Comparison of ENCODE assay signal across 9 cellular contexts in the genomic region with DNA sequence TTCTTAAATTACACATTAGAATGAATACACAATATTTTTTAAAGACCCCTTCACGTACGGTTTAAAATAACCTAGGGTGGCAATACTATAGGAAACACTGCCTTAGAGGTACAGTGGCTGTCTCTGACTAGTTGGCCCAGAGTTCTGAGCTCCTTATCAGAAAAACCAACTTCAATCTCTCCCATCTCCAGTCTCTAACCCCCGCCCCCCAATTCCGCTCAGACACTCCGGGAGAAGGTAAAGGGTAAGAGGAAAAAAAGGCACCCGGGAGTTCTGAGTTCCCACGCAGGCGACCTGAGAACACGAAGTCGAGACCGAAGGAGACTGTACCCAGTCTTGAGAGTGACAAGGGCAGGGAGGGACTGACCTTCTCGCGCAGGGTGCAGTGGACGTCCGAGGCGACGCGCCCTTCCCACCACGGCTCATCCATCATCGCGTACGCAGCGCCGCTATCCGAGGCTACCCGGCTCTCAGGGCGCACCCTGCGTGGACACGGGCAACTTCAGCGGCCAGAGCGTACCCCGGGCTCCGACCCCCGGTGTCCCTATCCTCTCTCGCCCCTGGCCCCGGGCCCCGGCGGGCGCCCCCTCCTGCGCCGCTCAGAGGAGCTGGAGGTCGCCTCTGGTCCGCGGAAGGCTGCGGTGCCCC. TPM values are rescaled to one million over a fixed set of nuclear protein-coding genes. Genes with fewer than 3 reads are reported as not detected.
DNase-seq lines count a peak whose midpoint lies in the region; ATAC-seq and FAIRE-seq lines count a peak whose summit lies in the region.
"Had no signal": no experiment of that assay in that cellular context is flagged by ENCODE, and none has a peak within 500 bp of the region (broad histone marks: within the 10 kb centered on the region; RNA-seq: fewer than 3 reads in every experiment).

No MANE protein-coding gene starts in this region.

- intact Hi-C loops in dendritic cell treated with granulocyte-macrophage colony-stimulating factor and Interleukin-4, amounts not matched to agents 40 ng/mL and 50 ng/mL, for 4 days (cut with micrococcal nuclease) = no loop called here

- peaks cover 26% of the 10 kb centered on the region for H3K4me1 Mint-ChIP-seq in dendritic cell treated with granulocyte-macrophage colony-stimulating factor and Interleukin-4, amounts not matched to agents 40 ng/mL and 50 ng/mL, for 4 days (ENCODE audit: low read depth)

- H3K4me3 Mint-ChIP-seq in dendritic cell treated with granulocyte-macrophage colony-stimulating factor and Interleukin-4, amounts not matched to agents 40 ng/mL and 50 ng/mL, for 4 days = peak overlapping the region; percentile 68

- no peaks in the 10 kb centered on the region for H3K9me3 Mint-ChIP-seq in dendritic cell treated with granulocyte-macrophage colony-stimulating factor and Interleukin-4, amounts not matched to agents 40 ng/mL and 50 ng/mL, for 4 days

- no peak overlapping the region for H3K27ac ChIP-seq in HUES6 (ENCODE audit: low read depth, low read length)

- ATAC-seq in GM18907 (IDR thresholded peaks at IDR 0.05; ENCODE audit: unreplicated experiment) = peak; percentile 16

- peak overlapping the region; percentile 76 for H3K9ac ChIP-seq in HUES6 (ENCODE audit: low read length)

- peaks cover 18% of the 10 kb centered on the region for H3K36me3 ChIP-seq in HUES6 (ENCODE audit: control insufficient read depth, insufficient read depth, low read length)

- no peaks in the 10 kb centered on the region for H3K9me3 ChIP-seq in HUES6 (ENCODE audit: control insufficient read depth, insufficient read depth, low read depth, low read length)
- no peaks in the 10 kb centered on the region for H3K9me3 ChIP-seq in mononuclear cell (ENCODE audit: low read depth, low read length)

- no peak overlapping the region for H3K27ac Mint-ChIP-seq in dendritic cell treated with granulocyte-macrophage colony-stimulating factor and Interleukin-4, amounts not matched to agents 40 ng/mL and 50 ng/mL, for 4 days

- peaks cover 78% of the 10 kb centered on the region for H3K27me3 Mint-ChIP-seq in dendritic cell treated with granulocyte-macrophage colony-stimulating factor and Interleukin-4, amounts not matched to agents 40 ng/mL and 50 ng/mL, for 4 days

- FAIRE-seq in HTR-8/SVneo (lab: Jason Lieb, UNC) = no peak
- FAIRE-seq: TTC549 had no signal

- no peaks in the 10 kb centered on the region; the same call in 1 of the 2 replicates for H3K27me3 ChIP-seq in HUES6 (ENCODE audit: control insufficient read depth, insufficient read depth, low read length)
- H3K27me3 ChIP-seq in mononuclear cell (ENCODE audit: insufficient read depth, low read length) = peaks cover 55% of the 10 kb centered on the region

- DNase-seq in nucleus accumbens (lab: John Stamatoyannopoulos, UW) = no peak
- DNase-seq in HTR-8/SVneo (ENCODE audit: insufficient read length, low spot score) = no peak
- no peak for DNase-seq in SW480 (ENCODE audit: low spot score)
- DNase-seq in NCI-H1092 (lab: John Stamatoyannopoulos, UW) = no peak

- peaks cover 23% of the 10 kb centered on the region for H3K4me1 ChIP-seq in HUES6 (ENCODE audit: control insufficient read depth, insufficient read depth, low read length)
- peaks cover 24% of the 10 kb centered on the region for H3K4me1 ChIP-seq in mononuclear cell (ENCODE audit: insufficient read depth, low read length)

- H3K36me3 Mint-ChIP-seq in dendritic cell treated with granulocyte-macrophage colony-stimulating factor and Interleukin-4, amounts not matched to agents 40 ng/mL and 50 ng/mL, for 4 days (ENCODE audit: low read depth) = no peaks in the 10 kb centered on the region

- H3K4me3 ChIP-seq in HUES6 (ENCODE audit: low read depth, low read length) (peak overlapping the region; percentile 72), mononuclear cell (ENCODE audit: low read length) (peak overlapping the region; percentile 40)

RNA-seq across cellular contexts. Expression of gene CCNJL, which starts 0.7 kb away (rescaled TPM):
- total RNA-seq in mononuclear cell = 0.94 TPM

RNA-seq across cellular contexts. Expression of gene C1QTNF2, which starts 58.8 kb away (rescaled TPM):
- 0.10 TPM for total RNA-seq in mononuclear cell
